Comparison of ENCODE assay signal across 13 cellular contexts in genomic region chr1:16074217-16074616, GRCh38. TPM values are rescaled to one million over a fixed set of nuclear protein-coding genes. Genes with fewer than 3 reads are reported as not detected.
DNase-seq lines count a peak whose midpoint lies in the region; TF ChIP-seq lines count a peak whose summit lies in the region.
"Had no signal": no experiment of that assay in that cellular context is flagged by ENCODE, and none has a peak within 500 bp of the region (broad histone marks: within the 10 kb centered on the region; RNA-seq: fewer than 3 reads in every experiment).

No MANE protein-coding gene starts in this region.

- H3K27me3 Mint-ChIP-seq in activated T-cell treated with anti-CD3 and anti-CD28 coated beads, Interleukin-2, amount 50 U/mL, for 24 hours, result peaks cover 23% of the 10 kb centered on the region
- peaks cover 19% of the 10 kb centered on the region for H3K27me3 Mint-ChIP-seq in progenitor cell of endocrine pancreas

- H3K27ac Mint-ChIP-seq in activated T-cell treated with anti-CD3 and anti-CD28 coated beads, Interleukin-2, amount 50 U/mL, for 24 hours, result no peak overlapping the region
- H3K27ac Mint-ChIP-seq in progenitor cell of endocrine pancreas, result no peak overlapping the region

- H3K79me2 ChIP-seq in OCI-LY3 (ENCODE audit: low read length) (no peaks in the 10 kb centered on the region), fibroblast of lung (ENCODE audit: control insufficient read depth, insufficient read depth, low read length) (no peaks in the 10 kb centered on the region)

- H3K27me3 ChIP-seq in OCI-LY3 (ENCODE audit: low read depth, low read length) (peaks cover 8% of the 10 kb centered on the region), fibroblast of lung (ENCODE audit: control insufficient read depth, insufficient read depth, low read length) (no peaks in the 10 kb centered on the region)

- no peaks in the 10 kb centered on the region for H3K36me3 Mint-ChIP-seq in activated T-cell treated with anti-CD3 and anti-CD28 coated beads, Interleukin-2, amount 50 U/mL, for 24 hours (ENCODE audit: low read depth)
- H3K36me3 Mint-ChIP-seq in progenitor cell of endocrine pancreas (ENCODE audit: insufficient read depth), result no peaks in the 10 kb centered on the region

- no peak for DNase-seq in activated T-cell treated with anti-CD3 and anti-CD28 coated beads, Interleukin-2, amount 50 U/mL, for 24 hours
- DNase-seq in activated T-cell treated with anti-CD3 and anti-CD28 coated beads, Interleukin-2, amount 50 U/mL, for 1 hour, result no peak
- DNase-seq in fibroblast of lung (ENCODE audit: low read depth in 2 of 2) (no peak), progenitor cell of endocrine pancreas (ENCODE audit: low spot score, unreplicated experiment) (no peak), T-helper 9 cell (no peak), NCI-H1436 treated with DMSO at 0.1 percent for 48 hours (lab: John Stamatoyannopoulos, UW) (no peak), NCI-H2107 treated with DMSO at 0.1 percent for 48 hours (lab: John Stamatoyannopoulos, UW; ENCODE audit: unreplicated experiment) (no peak)
- DNase-seq: NCI-H1092, sigmoid colon, tibial artery had no signal

- H3K4me1 Mint-ChIP-seq in activated T-cell treated with anti-CD3 and anti-CD28 coated beads, Interleukin-2, amount 50 U/mL, for 24 hours (ENCODE audit: low read depth), result peaks cover 18% of the 10 kb centered on the region
- peaks cover 7% of the 10 kb centered on the region for H3K4me1 Mint-ChIP-seq in progenitor cell of endocrine pancreas (ENCODE audit: low read depth)

- TF ChIP-seq CTCF in OCI-LY3 (IDR thresholded peaks at IDR 0.05; ENCODE audit: low read depth, low read length) (no peak), fibroblast of lung (conservative IDR thresholded peaks at IDR 0.05 in 1 of 2, IDR thresholded peaks at IDR 0.05 in 1 of 2; ENCODE audit: low read depth in 1 of 2, low read length in 2 of 2) (no peak), progenitor cell of endocrine pancreas (IDR thresholded peaks at IDR 0.05; ENCODE audit: unreplicated experiment) (no peak)

- no peak overlapping the region for H3K9ac ChIP-seq in OCI-LY3 (ENCODE audit: low read length)
- no peak overlapping the region for H3K9ac ChIP-seq in fibroblast of lung (ENCODE audit: insufficient read depth, low read length)

- peak overlapping the region; percentile 79 for H3K4me2 ChIP-seq in OCI-LY3 (ENCODE audit: low read length)
- H3K4me2 ChIP-seq in fibroblast of lung (ENCODE audit: extremely low read depth, insufficient read depth, low read length), result peak overlapping the region; percentile 88

- H3K4me3 Mint-ChIP-seq in activated T-cell treated with anti-CD3 and anti-CD28 coated beads, Interleukin-2, amount 50 U/mL, for 24 hours, result peak overlapping the region; percentile 65
- H3K4me3 Mint-ChIP-seq in progenitor cell of endocrine pancreas (ENCODE audit: low read depth), result peak overlapping the region; percentile 67

- no peaks in the 10 kb centered on the region for H3K9me3 Mint-ChIP-seq in activated T-cell treated with anti-CD3 and anti-CD28 coated beads, Interleukin-2, amount 50 U/mL, for 24 hours
- H3K9me3 Mint-ChIP-seq in progenitor cell of endocrine pancreas (ENCODE audit: low read depth), result no peaks in the 10 kb centered on the region
- H3K9me3 Mint-ChIP-seq: activated CD8-positive, alpha-beta T cell treated with anti-CD3 and anti-CD28 coated beads for 36 hours had no signal

- H4K20me1 ChIP-seq in OCI-LY3 (ENCODE audit: insufficient read depth, low read length), result no peaks in the 10 kb centered on the region
- no peaks in the 10 kb centered on the region for H4K20me1 ChIP-seq in fibroblast of lung (ENCODE audit: control insufficient read depth, extremely low read depth, insufficient read depth, low read length)

- H3K36me3 ChIP-seq in OCI-LY3 (replicated peaks; ENCODE audit: low read depth, low read length) (no peaks in the 10 kb centered on the region), fibroblast of lung (ENCODE audit: control insufficient read depth, insufficient read depth, low read length) (no peaks in the 10 kb centered on the region)
- H3K36me3 ChIP-seq: sigmoid colon, tibial artery had no signal

- H2AFZ ChIP-seq in OCI-LY3 (ENCODE audit: low read depth, low read length), result 0 out of 2 replicates have a peak overlapping the region, but pooled peaks have one; percentile 47
- no peak overlapping the region for H2AFZ ChIP-seq in fibroblast of lung (ENCODE audit: low read length)

- H3K4me3 ChIP-seq in OCI-LY3 (ENCODE audit: low read length), result peak overlapping the region; percentile 74
- H3K4me3 ChIP-seq in fibroblast of lung (replicated peaks in 1 of 4; ENCODE audit: control extremely low read depth in 1 of 4, insufficient read depth in 1 of 4, low read depth in 3 of 4, low read length in 4 of 4), result no peak overlapping the region

- H3K27ac ChIP-seq in OCI-LY3 (ENCODE audit: low read length) (no peak overlapping the region), fibroblast of lung (ENCODE audit: insufficient read depth, low read length) (no peak overlapping the region)
- H3K27ac ChIP-seq: sigmoid colon, tibial artery had no signal

- no peaks in the 10 kb centered on the region for H3K9me3 ChIP-seq in OCI-LY3 (ENCODE audit: insufficient read depth, low read length)
- H3K9me3 ChIP-seq in fibroblast of lung (ENCODE audit: control insufficient read depth, insufficient read depth, low read depth, low read length), result no peaks in the 10 kb centered on the region
- H3K9me3 ChIP-seq: sigmoid colon, tibial artery had no signal

- H3K4me1 ChIP-seq in OCI-LY3 (ENCODE audit: low read length) (peaks cover 10% of the 10 kb centered on the region), fibroblast of lung (ENCODE audit: control insufficient read depth, extremely low read depth, insufficient read depth, low read length) (peaks cover 19% of the 10 kb centered on the region)

RNA-seq across cellular contexts. Expression of gene FAM131C, which starts 0.8 kb away (rescaled TPM):
- 0.26 and 0.50 TPM in 2 replicates for total RNA-seq in fibroblast of lung
- polyA plus RNA-seq in fibroblast of lung, result 0.26 and 0.34 TPM in 2 replicates
- polyA plus RNA-seq in fibroblast of lung (2012), result 0.66 and 0.91 TPM in 2 replicates
- polyA minus RNA-seq in fibroblast of lung (ENCODE audit: low replicate concordance), result 2.0 and 2.6 TPM in 2 replicates
- total RNA-seq in progenitor cell of endocrine pancreas, result 1.2 and 1.6 TPM in 2 replicates

RNA-seq across cellular contexts. Expression of gene CLCNKB, which starts 30.6 kb away (rescaled TPM):
- under 0.01 and 0.33 TPM in 2 replicates for total RNA-seq in fibroblast of lung
- polyA plus RNA-seq in fibroblast of lung, result 0.07 and 0.09 TPM in 2 replicates
- 0.05 TPM in 1 of 2 replicates, not detected in the other for polyA plus RNA-seq in fibroblast of lung (2012)
- polyA minus RNA-seq in fibroblast of lung (ENCODE audit: low replicate concordance), result not detected in 2 replicates
- 1.5 and 2.3 TPM in 2 replicates for total RNA-seq in progenitor cell of endocrine pancreas
- total RNA-seq: activated CD8-positive, alpha-beta T cell treated with anti-CD3 and anti-CD28 coated beads for 36 hours had no signal

RNA-seq across cellular contexts. Expression of gene CLCNKA, which starts 52.4 kb away (rescaled TPM):
- total RNA-seq in fibroblast of lung (under 0.01 TPM in 2 replicates), progenitor cell of endocrine pancreas (2.2 and 2.4 TPM in 2 replicates)
- 0.05 TPM in 1 of 2 replicates, not detected in the other for polyA plus RNA-seq in fibroblast of lung
- not detected in 2 replicates for polyA plus RNA-seq in fibroblast of lung (2012)
- polyA minus RNA-seq in fibroblast of lung (ENCODE audit: low replicate concordance), result not detected in 2 replicates
- total RNA-seq: activated CD8-positive, alpha-beta T cell treated with anti-CD3 and anti-CD28 coated beads for 36 hours had no signal
- polyA plus RNA-seq: AG04450 had no signal

RNA-seq across cellular contexts. Expression of gene HSPB7, which starts 56.4 kb away (rescaled TPM):
- total RNA-seq in fibroblast of lung, result 1.0 and 4.5 TPM in 2 replicates
- 10.1 and 14.2 TPM in 2 replicates for polyA plus RNA-seq in fibroblast of lung
- polyA plus RNA-seq in fibroblast of lung (2012), result 16.4 and 25.3 TPM in 2 replicates
- 15.2 and 16.3 TPM in 2 replicates for polyA minus RNA-seq in fibroblast of lung (ENCODE audit: low replicate concordance)
- total RNA-seq in progenitor cell of endocrine pancreas, result not detected in 2 replicates
- total RNA-seq: activated CD8-positive, alpha-beta T cell treated with anti-CD3 and anti-CD28 coated beads for 36 hours had no signal
